ENCODE assay signal across 8 cellular contexts in genomic region chr7:147477526-147477925, GRCh38.
"Had no signal": no experiment of that assay in that cellular context is flagged by ENCODE, and none has a peak within 500 bp of the region (broad histone marks: within the 10 kb centered on the region; RNA-seq: fewer than 3 reads in every experiment).

No MANE protein-coding gene starts in this region.

- H3K4me3 ChIP-seq: GM12878 had no signal

- FAIRE-seq: G401.6, GM12878, GM12891, GM12892, GM18507, GM19239 had no signal

- ATAC-seq: GM12878 had no signal

- DNase-seq: GDM1, GF-D8 had no signal
